ENCODE assay signal across 9 cellular contexts in genomic region chr17:75535119-75535537, GRCh38. TPM values are rescaled to one million over a fixed set of nuclear protein-coding genes. Genes with fewer than 3 reads are reported as not detected.
DNase-seq lines count a peak whose midpoint lies in the region; ATAC-seq, FAIRE-seq and TF ChIP-seq lines count a peak whose summit lies in the region.
"Had no signal": no experiment of that assay in that cellular context is flagged by ENCODE, and none has a peak within 500 bp of the region (broad histone marks: within the 10 kb centered on the region; RNA-seq: fewer than 3 reads in every experiment).

No MANE protein-coding gene starts in this region.

- no peaks in the 10 kb centered on the region for H3K9me3 ChIP-seq in K562 (replicated peaks; ENCODE audit: control insufficient read depth, insufficient read depth, low read depth, low read length)

- peaks cover 8% of the 10 kb centered on the region for H3K36me3 Mint-ChIP-seq in WTC11

- H3K9ac ChIP-seq in K562 (ENCODE audit: insufficient read depth in 1 of 2, low read depth in 2 of 2, low read length in 2 of 2): no peak overlapping the region

- no peaks in the 10 kb centered on the region for H3K27me3 ChIP-seq in K562 (ENCODE audit: control insufficient read depth in 2 of 2, insufficient read depth in 2 of 2, low read length in 2 of 2)

- ATAC-seq in WTC11: peak; percentile 36
- ATAC-seq in K562: no peak
- no peak for ATAC-seq in GM18517 (IDR thresholded peaks at IDR 0.05; ENCODE audit: unreplicated experiment)
- no peak for ATAC-seq in GM19397 (IDR thresholded peaks at IDR 0.05; ENCODE audit: unreplicated experiment)

- no peak for TF ChIP-seq RAD21 in K562 (CRISPR knock-in tag; conservative IDR thresholded peaks at IDR 0.05 in 1 of 2, IDR thresholded peaks at IDR 0.05 in 1 of 2)

- WGBS in K562 (ENCODE audit: insufficient coverage, low coverage, missing lambda C conversion rate): 58% methylated on average over 15 of the region's 15 CpGs

- H3K9me1 ChIP-seq in K562 (ENCODE audit: control insufficient read depth, insufficient read depth, low read length): no peaks in the 10 kb centered on the region

- H3K36me3 ChIP-seq in K562 (ENCODE audit: control insufficient read depth, insufficient read depth, low read length): no peaks in the 10 kb centered on the region

- no peak for TF ChIP-seq POLR2A in K562 (conservative IDR thresholded peaks at IDR 0.05)

- H3K27ac Mint-ChIP-seq in WTC11: peak overlapping the region; percentile 33; the same call in 1 of the 2 replicates

- POLR2A ChIA-PET in WTC11 (lab: Charles Lee) (no interaction called here), K562 (lab: Yijun Ruan, JAX) (interaction anchor here (0.6 to 1.6 kb wide), 4 partner anchors 8 to 58 kb away, joined by 3 to 6 read pairs (median 4); no protein-coding TSS in a partner anchor)

- CTCF ChIA-PET in WTC11 (lab: Charles Lee): interaction anchor here (0.7 to 1.6 kb wide), 7 partner anchors 8 to 99 kb away, joined by 3 to 6 read pairs (median 3); partner anchors contain the start of gene TSEN54
- CTCF ChIA-PET in K562 (lab: Yijun Ruan, JAX; ENCODE audit: low intra/inter-chr PET ratio): no interaction called here

- DNase-seq in ELF-1 (ENCODE audit: low read depth, low spot score) (peak; percentile 65), WTC11 (ENCODE audit: low spot score) (no peak), K562 (ENCODE audit: extremely low read depth in 1 of 4, low spot score in 3 of 4) (no peak), NCI-H1092 treated with DMSO at 0.1 percent for 48 hours (lab: John Stamatoyannopoulos, UW) (no peak), DMS 273 (lab: John Stamatoyannopoulos, UW; ENCODE audit: unreplicated experiment) (no peak)
- peak; percentile 39 for DNase-seq in stimulated activated CD4-positive, alpha-beta T cell treated with anti-CD3 and anti-CD28 coated beads, Interleukin-12 subunit alpha, Interleukin-12 subunit beta, amount 100 ng/mL, for 4 hours
- DNase-seq: T1000 had no signal

- H3K27me3 Mint-ChIP-seq in WTC11 (ENCODE audit: low read depth): no peaks in the 10 kb centered on the region

- no peaks in the 10 kb centered on the region for H3K79me2 ChIP-seq in K562 (ENCODE audit: control insufficient read depth, insufficient read depth, low read length)

- TF ChIP-seq CTCF in WTC11 (IDR thresholded peaks at IDR 0.05): no peak
- TF ChIP-seq CTCF in K562 (IDR thresholded peaks at IDR 0.05 in 2 of 3, conservative IDR thresholded peaks at IDR 0.05 in 1 of 3; ENCODE audit: insufficient read depth in 2 of 3, low read depth in 1 of 3, low read length in 3 of 3): no peak

- no peak for TF ChIP-seq EP300 in K562 (IDR thresholded peaks at IDR 0.05; ENCODE audit: low read length)

- H2AFZ ChIP-seq in K562 (ENCODE audit: low read depth, low read length): no peak overlapping the region

- no peak for FAIRE-seq in K562 (lab: Jason Lieb, UNC)

- no peaks in the 10 kb centered on the region for H3K9me3 Mint-ChIP-seq in WTC11

- H4K20me1 ChIP-seq in K562 (replicated peaks; ENCODE audit: control insufficient read depth, insufficient read depth, low read length): 0 out of 2 replicates have a peak, but pooled peaks cover 3% of the 10 kb centered on the region

- in situ Hi-C loops in K562 (cut with MboI): no loop called here

- BruUV-seq in K562 (replicated peaks; lab: Mats Ljungman, UMichigan): no TSS peak

- no peak overlapping the region for H3K4me2 ChIP-seq in K562 (ENCODE audit: insufficient read depth, low read length)

- H3K27ac ChIP-seq in K562 (ENCODE audit: extremely low read depth, low read depth, low read length): no peak overlapping the region

- peaks cover 7% of the 10 kb centered on the region; the same call in 1 of the 2 replicates for H3K4me1 Mint-ChIP-seq in WTC11

- no peak overlapping the region for H3K4me3 ChIP-seq in K562

- H3K4me3 Mint-ChIP-seq in WTC11: no peak overlapping the region

- peaks cover 0 to 10% of the 10 kb centered on the region in 2 experiments; a peak in 2 of 5 replicates for H3K4me1 ChIP-seq in K562 (replicated peaks in 1 of 2; ENCODE audit: control insufficient read depth in 2 of 2, insufficient read depth in 2 of 2, low read length in 2 of 2)

- intact Hi-C loops in K562 (cut with micrococcal nuclease): no loop called here

RNA-seq across cellular contexts. Expression of gene LLGL2, which starts 9.6 kb away (rescaled TPM):
- 94.3 to 103 TPM (median 97.0 TPM) in 3 replicates for total RNA-seq in WTC11 (2021)
- total RNA-seq in K562 (2011; cell fraction: chromatin; rRNA removed; ENCODE audit: low replicate concordance): 25.4 and 96.6 TPM in 2 replicates
- total RNA-seq in K562 (2011; cell fraction: nucleolus; rRNA removed): 63.3 and 66.7 TPM in 2 replicates
- 38.1 and 42.6 TPM in 2 replicates for total RNA-seq in K562 (2011; cell fraction: nucleoplasm; rRNA removed)
- 17.9 and 19.5 TPM in 2 replicates for total RNA-seq in K562 (2014; rRNA removed)
- 1.8 and 3.0 TPM in 2 replicates for total RNA-seq in K562 (2014; rRNA removed; fragmentation: Illumina TruSeq; extraction: Trizol)
- 10.2 and 11.8 TPM in 2 replicates for total RNA-seq in K562 (2015; rRNA removed; fragmentation: Illumina TruSeq; extraction: Trizol)
- total RNA-seq in K562 (2021): 24.4 and 25.2 TPM in 2 replicates
- polyA plus RNA-seq in K562 (2011; rRNA removed): 12.5 and 16.0 TPM in 2 replicates
- 14.3 and 34.7 TPM in 2 replicates for polyA plus RNA-seq in K562 (2011; cell fraction: cytosol; rRNA removed)
- 44.8 and 82.4 TPM in 2 replicates for polyA plus RNA-seq in K562 (2011; cell fraction: nucleus; rRNA removed)
- polyA plus RNA-seq in K562 (2012): 14.8 and 26.6 TPM in 2 replicates
- 3.7 and 14.7 TPM in 2 replicates for polyA plus RNA-seq in K562 (2014; fragmentation: Illumina TruSeq; extraction: Trizol)
- polyA plus RNA-seq in K562 (2014; fragmentation: Nextera tagmentation; extraction: Ambion mirVana): 1 to 10 TPM in 1 of 2 experiments, under 1 TPM in 1; 0.32 to 1.3 TPM
- 17.7 and 23.7 TPM in 2 replicates for polyA plus RNA-seq in K562 (2014; rRNA removed)
- 4.3 and 6.7 TPM in 2 replicates for polyA minus RNA-seq in K562 (2011; rRNA and poly(A)+ RNA removed)
- polyA minus RNA-seq in K562 (2011; cell fraction: cytosol; rRNA and poly(A)+ RNA removed): 10.6 and 11.3 TPM in 2 replicates
- polyA minus RNA-seq in K562 (2011; cell fraction: nucleus; rRNA and poly(A)+ RNA removed): 21.3 and 23.8 TPM in 2 replicates

RNA-seq across cellular contexts. Expression of gene TSEN54, which starts 18.8 kb away (rescaled TPM):
- total RNA-seq in WTC11 (2021): 47.8 to 53.4 TPM (median 51.5 TPM) in 3 replicates
- total RNA-seq in K562 (2011; cell fraction: chromatin; rRNA removed; ENCODE audit: low replicate concordance): 43.1 and 96.1 TPM in 2 replicates
- total RNA-seq in K562 (2011; cell fraction: nucleolus; rRNA removed): 63.2 and 67.5 TPM in 2 replicates
- 52.4 and 53.0 TPM in 2 replicates for total RNA-seq in K562 (2011; cell fraction: nucleoplasm; rRNA removed)
- 53.0 and 81.0 TPM in 2 replicates for total RNA-seq in K562 (2014; rRNA removed)
- 34.6 and 48.9 TPM in 2 replicates for total RNA-seq in K562 (2014; rRNA removed; fragmentation: Illumina TruSeq; extraction: Trizol)
- total RNA-seq in K562 (2015; rRNA removed; fragmentation: Illumina TruSeq; extraction: Trizol): 35.6 and 37.2 TPM in 2 replicates
- total RNA-seq in K562 (2021): 58.0 and 64.3 TPM in 2 replicates
- 57.6 and 62.0 TPM in 2 replicates for polyA plus RNA-seq in K562 (2011; rRNA removed)
- polyA plus RNA-seq in K562 (2011; cell fraction: cytosol; rRNA removed): 56.9 and 82.8 TPM in 2 replicates
- polyA plus RNA-seq in K562 (2011; cell fraction: nucleus; rRNA removed): 77.8 and 89.5 TPM in 2 replicates
- 38.5 and 39.9 TPM in 2 replicates for polyA plus RNA-seq in K562 (2012)
- polyA plus RNA-seq in K562 (2014; fragmentation: Illumina TruSeq; extraction: Trizol): 40.0 and 41.6 TPM in 2 replicates
- polyA plus RNA-seq in K562 (2014; fragmentation: Nextera tagmentation; extraction: Ambion mirVana): 10 to 100 TPM in 1 of 2 experiments, 1 to 10 TPM in 1; 5.9 to 13.6 TPM
- polyA plus RNA-seq in K562 (2014; rRNA removed): 55.6 and 62.6 TPM in 2 replicates
- polyA minus RNA-seq in K562 (2011; rRNA and poly(A)+ RNA removed): 23.1 and 38.9 TPM in 2 replicates
- 16.1 and 23.9 TPM in 2 replicates for polyA minus RNA-seq in K562 (2011; cell fraction: cytosol; rRNA and poly(A)+ RNA removed)
- polyA minus RNA-seq in K562 (2011; cell fraction: nucleus; rRNA and poly(A)+ RNA removed): 14.4 and 17.5 TPM in 2 replicates

RNA-seq across cellular contexts. Expression of gene CASKIN2, which starts 19.8 kb away (rescaled TPM):
- total RNA-seq in WTC11 (2021): 31.3 to 32.2 TPM (median 31.9 TPM) in 3 replicates
- total RNA-seq in K562 (2011; cell fraction: chromatin; rRNA removed; ENCODE audit: low replicate concordance): 7.8 and 33.3 TPM in 2 replicates
- total RNA-seq in K562 (2011; cell fraction: nucleolus; rRNA removed): 14.5 and 19.7 TPM in 2 replicates
- 6.2 and 10.0 TPM in 2 replicates for total RNA-seq in K562 (2011; cell fraction: nucleoplasm; rRNA removed)
- total RNA-seq in K562 (2014; rRNA removed): 2.3 and 3.5 TPM in 2 replicates
- total RNA-seq in K562 (2014; rRNA removed; fragmentation: Illumina TruSeq; extraction: Trizol): 1.1 and 1.3 TPM in 2 replicates
- 2.1 and 2.3 TPM in 2 replicates for total RNA-seq in K562 (2015; rRNA removed; fragmentation: Illumina TruSeq; extraction: Trizol)
- total RNA-seq in K562 (2021): 12.2 and 14.5 TPM in 2 replicates
- 1.9 and 2.2 TPM in 2 replicates for polyA plus RNA-seq in K562 (2011; rRNA removed)
- polyA plus RNA-seq in K562 (2011; cell fraction: cytosol; rRNA removed): 1.2 and 1.5 TPM in 2 replicates
- polyA plus RNA-seq in K562 (2011; cell fraction: nucleus; rRNA removed): 6.5 and 13.9 TPM in 2 replicates
- polyA plus RNA-seq in K562 (2012): 4.8 and 5.2 TPM in 2 replicates
- polyA plus RNA-seq in K562 (2014; fragmentation: Illumina TruSeq; extraction: Trizol): 2.5 and 5.7 TPM in 2 replicates
- polyA plus RNA-seq in K562 (2014; fragmentation: Nextera tagmentation; extraction: Ambion mirVana): under 1 TPM; 0.01 to 0.04 TPM
- polyA plus RNA-seq in K562 (2014; rRNA removed): 3.0 and 5.1 TPM in 2 replicates
- polyA minus RNA-seq in K562 (2011; rRNA and poly(A)+ RNA removed): 1.8 and 1.9 TPM in 2 replicates
- 3.8 and 8.4 TPM in 2 replicates for polyA minus RNA-seq in K562 (2011; cell fraction: cytosol; rRNA and poly(A)+ RNA removed)
- polyA minus RNA-seq in K562 (2011; cell fraction: nucleus; rRNA and poly(A)+ RNA removed): 8.6 and 9.6 TPM in 2 replicates

RNA-seq across cellular contexts. Expression of gene MYO15B, which starts 52.5 kb away (rescaled TPM):
- total RNA-seq in WTC11 (2021) (35.6 to 51.1 TPM (median 51.0 TPM) in 3 replicates), K562 (2014; rRNA removed) (0.05 and 0.24 TPM in 2 replicates), K562 (2014; rRNA removed; fragmentation: Illumina TruSeq; extraction: Trizol) (1.2 TPM in 1 of 2 replicates, not detected in the other), K562 (2015; rRNA removed; fragmentation: Illumina TruSeq; extraction: Trizol) (0.83 TPM in 2 replicates), K562 (2021) (1.5 and 3.1 TPM in 2 replicates)
- total RNA-seq in K562 (2011; cell fraction: chromatin; rRNA removed; ENCODE audit: low replicate concordance): 8.9 and 39.4 TPM in 2 replicates
- 22.5 and 24.7 TPM in 2 replicates for total RNA-seq in K562 (2011; cell fraction: nucleolus; rRNA removed)
- total RNA-seq in K562 (2011; cell fraction: nucleoplasm; rRNA removed): 11.1 and 14.7 TPM in 2 replicates
- polyA plus RNA-seq in K562 (2011; rRNA removed) (0.82 and 1.2 TPM in 2 replicates), K562 (2014; fragmentation: Illumina TruSeq; extraction: Trizol) (0.12 and 0.76 TPM in 2 replicates), K562 (2014; fragmentation: Nextera tagmentation; extraction: Ambion mirVana) (not detected), K562 (2014; rRNA removed) (0.98 and 1.5 TPM in 2 replicates)
- 0.39 and 0.49 TPM in 2 replicates for polyA plus RNA-seq in K562 (2011; cell fraction: cytosol; rRNA removed)
- 15.0 and 17.9 TPM in 2 replicates for polyA plus RNA-seq in K562 (2011; cell fraction: nucleus; rRNA removed)
- 1.2 and 10.8 TPM in 2 replicates for polyA plus RNA-seq in K562 (2012)
- 0.70 and 1.0 TPM in 2 replicates for polyA minus RNA-seq in K562 (2011; rRNA and poly(A)+ RNA removed)
- not detected in 2 replicates for polyA minus RNA-seq in K562 (2011; cell fraction: cytosol; rRNA and poly(A)+ RNA removed)
- polyA minus RNA-seq in K562 (2011; cell fraction: nucleus; rRNA and poly(A)+ RNA removed): 7.7 and 8.5 TPM in 2 replicates

Comparison
In these comparisons a context has a peak if more than half of its experiments do, and no peak if none do; other contexts are left out.
1. DNase-seq: peak in ELF-1 (single experiment) and stimulated activated CD4-positive, alpha-beta T cell treated with anti-CD3 and anti-CD28 coated beads, Interleukin-12 subunit alpha, Interleukin-12 subunit beta, amount 100 ng/mL, for 4 hours (single experiment); none in WTC11 (single experiment), K562 (0 of 4), NCI-H1092 treated with DMSO at 0.1 percent for 48 hours (single experiment) and DMS 273 (single experiment).